8 cellular contexts compared by ENCODE assay signal in genomic region chr22:29793396-29793795, GRCh38.
"Had no signal": no experiment of that assay in that cellular context is flagged by ENCODE, and none has a peak within 500 bp of the region (broad histone marks: within the 10 kb centered on the region; RNA-seq: fewer than 3 reads in every experiment).

No MANE protein-coding gene starts in this region.

- H3K4me2 ChIP-seq: GM23338 had no signal

- H2AFZ ChIP-seq: GM23338 had no signal

- H3K27ac Mint-ChIP-seq: GM23338, HFFc6 had no signal

- H3K4me1 Mint-ChIP-seq: GM23338, H9 had no signal

- ATAC-seq: GM23338 had no signal

- FAIRE-seq: H1, H54, HTR-8/SVneo had no signal

- H3K4me3 ChIP-seq: GM23338 had no signal

- H3K4me3 Mint-ChIP-seq: GM23338, H9, HFFc6, IgD-negative memory B cell had no signal

- DNase-seq: H9, HCEC 1CT, HFFc6 had no signal

- H3K27me3 Mint-ChIP-seq: IgD-negative memory B cell had no signal
